28 cellular contexts compared by ENCODE assay signal in the genomic region with DNA sequence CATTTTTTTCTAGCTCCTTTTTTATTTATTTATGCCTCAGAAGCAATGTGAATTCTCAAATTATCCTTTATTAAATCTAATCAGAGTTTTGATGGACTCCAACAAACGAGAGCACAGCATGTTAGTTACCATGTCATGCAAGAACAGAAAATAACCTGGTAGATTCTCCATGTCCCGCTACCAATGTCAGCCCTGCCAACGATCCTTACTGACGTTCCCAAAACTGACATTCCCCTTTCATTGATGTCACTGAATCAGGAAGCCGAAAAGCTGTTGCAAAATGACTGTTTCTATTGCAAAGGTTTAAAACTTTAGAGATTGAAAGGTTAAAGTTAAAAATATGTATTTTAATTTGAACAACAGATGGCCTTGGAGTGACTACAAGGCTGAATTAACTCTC.
"Had no signal": no experiment of that assay in that cellular context is flagged by ENCODE, and none has a peak within 500 bp of the region (broad histone marks: within the 10 kb centered on the region; RNA-seq: fewer than 3 reads in every experiment).

No MANE protein-coding gene starts in this region.

- FAIRE-seq: small intestine, urothelium cell line had no signal

- H3K4me3 ChIP-seq: neural progenitor cell, ovary, psoas muscle, right lobe of liver, sigmoid colon, stomach, thoracic aorta, thyroid gland, tibial nerve, upper lobe of left lung, vagina had no signal

- H3K79me2 ChIP-seq: parathyroid adenoma had no signal

- H3K9ac ChIP-seq: neural progenitor cell, parathyroid adenoma had no signal

- H3K4me1 ChIP-seq: parathyroid adenoma, psoas muscle, right lobe of liver, sigmoid colon, stomach, thyroid gland, tibial nerve, upper lobe of left lung, vagina had no signal

- H3K9me3 ChIP-seq: ovary, psoas muscle, right lobe of liver, sigmoid colon, stomach, thoracic aorta, thyroid gland, tibial nerve, upper lobe of left lung, vagina had no signal

- H3K9me3 Mint-ChIP-seq: nephron; neural progenitor cell; stimulated activated effector memory CD8-positive, alpha-beta T cell treated with anti-CD3 and anti-CD28 coated beads, Interleukin-12 subunit alpha, Interleukin-12 subunit beta, amount 100 ng/mL, for 72 hours; stimulated activated naive B cell treated with anti-CD40 and anti-IgM and Interleukin-4, amounts not matched to agents 10 μg/mL and 1 μg/mL and 100 μg/mL, for 72 hours; stimulated activated naive CD8-positive, alpha-beta T cell treated with anti-CD3 and anti-CD28 coated beads, Interleukin-15, Interleukin-2, amounts not matched to agents 100 ng/mL and 50 ng/mL, for 24 hours had no signal

- H3K27me3 Mint-ChIP-seq: progenitor cell of endocrine pancreas; stimulated activated naive B cell treated with anti-CD40 and anti-IgM and Interleukin-4, amounts not matched to agents 10 μg/mL and 1 μg/mL and 100 μg/mL, for 72 hours; stimulated activated naive CD8-positive, alpha-beta T cell treated with anti-CD3 and anti-CD28 coated beads, Interleukin-15, Interleukin-2, amounts not matched to agents 100 ng/mL and 50 ng/mL, for 24 hours had no signal

- H3K36me3 Mint-ChIP-seq: neural progenitor cell; stimulated activated effector memory CD8-positive, alpha-beta T cell treated with anti-CD3 and anti-CD28 coated beads, Interleukin-12 subunit alpha, Interleukin-12 subunit beta, amount 100 ng/mL, for 72 hours; stimulated activated naive B cell treated with anti-CD40 and anti-IgM and Interleukin-4, amounts not matched to agents 10 μg/mL and 1 μg/mL and 100 μg/mL, for 72 hours had no signal

- H3K27me3 ChIP-seq: neural progenitor cell, ovary, right lobe of liver, sigmoid colon, stomach, thyroid gland, tibial nerve, upper lobe of left lung, vagina had no signal

- ATAC-seq: psoas muscle; right cardiac atrium; right lobe of liver; stimulated activated effector memory CD8-positive, alpha-beta T cell treated with anti-CD3 and anti-CD28 coated beads, Interleukin-12 subunit alpha, Interleukin-12 subunit beta, amount 100 ng/mL, for 72 hours; stimulated activated naive B cell treated with anti-CD40 and anti-IgM and Interleukin-4, amounts not matched to agents 10 μg/mL and 1 μg/mL and 100 μg/mL, for 72 hours had no signal

- H2AFZ ChIP-seq: neural progenitor cell, parathyroid adenoma had no signal

- H3K27ac Mint-ChIP-seq: nephron; neural progenitor cell; progenitor cell of endocrine pancreas; stimulated activated effector memory CD8-positive, alpha-beta T cell treated with anti-CD3 and anti-CD28 coated beads, Interleukin-12 subunit alpha, Interleukin-12 subunit beta, amount 100 ng/mL, for 72 hours; stimulated activated naive B cell treated with anti-CD40 and anti-IgM and Interleukin-4, amounts not matched to agents 10 μg/mL and 1 μg/mL and 100 μg/mL, for 72 hours; stimulated activated naive CD8-positive, alpha-beta T cell treated with anti-CD3 and anti-CD28 coated beads, Interleukin-15, Interleukin-2, amounts not matched to agents 100 ng/mL and 50 ng/mL, for 24 hours had no signal

- H3K4me2 ChIP-seq: neural progenitor cell had no signal

- H3K4me3 Mint-ChIP-seq: nephron; neural progenitor cell; stimulated activated effector memory CD8-positive, alpha-beta T cell treated with anti-CD3 and anti-CD28 coated beads, Interleukin-12 subunit alpha, Interleukin-12 subunit beta, amount 100 ng/mL, for 72 hours; stimulated activated naive B cell treated with anti-CD40 and anti-IgM and Interleukin-4, amounts not matched to agents 10 μg/mL and 1 μg/mL and 100 μg/mL, for 72 hours; stimulated activated naive CD8-positive, alpha-beta T cell treated with anti-CD3 and anti-CD28 coated beads, Interleukin-15, Interleukin-2, amounts not matched to agents 100 ng/mL and 50 ng/mL, for 24 hours had no signal

- H3K4me1 Mint-ChIP-seq: nephron; neural progenitor cell; stimulated activated effector memory CD8-positive, alpha-beta T cell treated with anti-CD3 and anti-CD28 coated beads, Interleukin-12 subunit alpha, Interleukin-12 subunit beta, amount 100 ng/mL, for 72 hours; stimulated activated naive B cell treated with anti-CD40 and anti-IgM and Interleukin-4, amounts not matched to agents 10 μg/mL and 1 μg/mL and 100 μg/mL, for 72 hours had no signal

- DNase-seq: occipital lobe; ovary; posterior cingulate gyrus; psoas muscle; right cardiac atrium; right lobe of liver; sigmoid colon; small intestine; stimulated activated CD4-positive, alpha-beta T cell treated with anti-CD3 and anti-CD28 coated beads, Interleukin-15, amount 100 ng/mL, for 24 hours; stimulated activated CD4-positive, alpha-beta T cell treated with anti-CD3 and anti-CD28 coated beads, Interleukin-2, amount 100 ng/mL, for 24 hours; stimulated activated CD4-positive, alpha-beta T cell treated with anti-CD3 and anti-CD28 coated beads, Interleukin-2, amount 100 ng/mL, for 48 hours; stimulated activated CD4-positive, alpha-beta T cell treated with anti-CD3 and anti-CD28 coated beads, Interleukin-4, amount 100 ng/mL, for 24 hours; stimulated activated naive B cell treated with anti-CD40 and anti-IgM and Interleukin-4, amounts not matched to agents 10 μg/mL and 1 μg/mL and 100 μg/mL, for 72 hours; stimulated activated naive CD4-positive, alpha-beta T cell treated with Interleukin-2 at 50 U/mL for 16 hours; stomach; thyroid gland; trophoblast cell; upper lobe of left lung had no signal

- H3K27ac ChIP-seq: neural progenitor cell, ovary, parathyroid adenoma, psoas muscle, right lobe of liver, sigmoid colon, stomach, thoracic aorta, thyroid gland, tibial nerve, upper lobe of left lung, vagina had no signal

- H3K36me3 ChIP-seq: neural progenitor cell, ovary, right lobe of liver, sigmoid colon, stomach, thoracic aorta, thyroid gland, upper lobe of left lung, vagina had no signal
